Comparison of ENCODE assay signal across 8 cellular contexts in genomic region chr6:16239798-16240123, GRCh38.
DNase-seq lines count a peak whose midpoint lies in the region; ATAC-seq and TF ChIP-seq lines count a peak whose summit lies in the region.

No MANE protein-coding gene starts in this region.

- no peaks in the 10 kb centered on the region for H3K9me3 ChIP-seq in muscle layer of duodenum (ENCODE audit: control insufficient read depth in 1 of 2, low read length in 2 of 2)

- peak; percentile 77 for DNase-seq in AG08396 (ENCODE audit: low spot score)
- no peak for DNase-seq in coronary artery (ENCODE audit: low spot score)
- DNase-seq in activated effector memory CD4-positive, alpha-beta T cell treated with Interleukin-2 at 50 U/mL for 16 hours = no peak
- DNase-seq in stimulated activated naive CD4-positive, alpha-beta T cell (lab: John Stamatoyannopoulos, UW) = no peak
- no peak for DNase-seq in NCI-H82 (lab: John Stamatoyannopoulos, UW)

- TF ChIP-seq CTCF in coronary artery (IDR thresholded peaks at IDR 0.05) = peak; percentile 26

- H3K36me3 ChIP-seq in muscle layer of duodenum (ENCODE audit: control insufficient read depth in 1 of 2, insufficient read depth in 2 of 2, low read length in 2 of 2) = no peaks in the 10 kb centered on the region

- H3K27me3 ChIP-seq in muscle layer of duodenum (ENCODE audit: low read depth, low read length) = no peaks in the 10 kb centered on the region

- peaks cover 12 to 32% of the 10 kb centered on the region in 2 donors for H3K4me1 ChIP-seq in muscle layer of duodenum (ENCODE audit: control insufficient read depth in 1 of 2, insufficient read depth in 2 of 2, low read length in 2 of 2)

- peak; percentile 40 for ATAC-seq in HG03097 (IDR thresholded peaks at IDR 0.05; ENCODE audit: low FRiP score, unreplicated experiment)
- ATAC-seq in HG03280 (IDR thresholded peaks at IDR 0.05; ENCODE audit: unreplicated experiment) = no peak

- H3K27ac ChIP-seq in coronary artery (peak overlapping the region; percentile 87 to 90), muscle layer of duodenum (ENCODE audit: low read length) (peak overlapping the region; percentile 77)

- peak overlapping the region; percentile 88 for H3K4me3 ChIP-seq in coronary artery
- peak overlapping the region; percentile 84 to 89 for H3K4me3 ChIP-seq in muscle layer of duodenum (ENCODE audit: low read depth in 1 of 2, low read length in 2 of 2)
